8 cellular contexts compared by ENCODE assay signal in genomic region chr15:45023659-45024320, GRCh38. TPM values are rescaled to one million over a fixed set of nuclear protein-coding genes. Genes with fewer than 3 reads are reported as not detected.
DNase-seq lines count a peak whose midpoint lies in the region; ATAC-seq, FAIRE-seq and TF ChIP-seq lines count a peak whose summit lies in the region.

No MANE protein-coding gene starts in this region.

- TF ChIP-seq CTCF in left ventricle myocardium inferior (IDR thresholded peaks at IDR 0.05; ENCODE audit: borderline replicate concordance) (no peak), sigmoid colon (IDR thresholded peaks at IDR 0.05) (no peak)

- no peaks in the 10 kb centered on the region for H3K27me3 ChIP-seq in CD8-positive, alpha-beta memory T cell (ENCODE audit: insufficient read depth, low read length, poor library complexity, severe bottlenecking)
- H3K27me3 ChIP-seq in left ventricle myocardium inferior (ENCODE audit: low read depth), result peaks cover 16% of the 10 kb centered on the region
- no peaks in the 10 kb centered on the region for H3K27me3 ChIP-seq in sigmoid colon

- peak overlapping the region in 6 of 8 donors; percentile 2 to 88 (median 76) for H3K27ac Mint-ChIP-seq in CD8-positive, alpha-beta memory T cell
- H3K27ac Mint-ChIP-seq in activated T-cell treated with anti-CD3 and anti-CD28 coated beads, Interleukin-2, amount 50 U/mL, for 72 hours, result peak overlapping the region; percentile 48

- H3K27me3 Mint-ChIP-seq in CD8-positive, alpha-beta memory T cell, result peaks cover 9 to 15% of the 10 kb centered on the region in 2 donors
- H3K27me3 Mint-ChIP-seq in activated T-cell treated with anti-CD3 and anti-CD28 coated beads, Interleukin-2, amount 50 U/mL, for 72 hours (ENCODE audit: low read depth), result peaks cover 17% of the 10 kb centered on the region

- peak overlapping the region; percentile 57 for H3K27ac ChIP-seq in CD8-positive, alpha-beta memory T cell (ENCODE audit: low read depth, low read length)
- peak overlapping the region; percentile 79 for H3K27ac ChIP-seq in left ventricle myocardium inferior (replicated peaks)
- peak overlapping the region; percentile 73 to 77 (median 75) for H3K27ac ChIP-seq in sigmoid colon

- peak overlapping the region; percentile 86 to 97 (median 88) for H3K4me3 Mint-ChIP-seq in CD8-positive, alpha-beta memory T cell
- peak overlapping the region; percentile 79 to 88 for H3K4me3 Mint-ChIP-seq in activated T-cell treated with anti-CD3 and anti-CD28 coated beads, Interleukin-2, amount 50 U/mL, for 72 hours

- H3K36me3 Mint-ChIP-seq in CD8-positive, alpha-beta memory T cell, result no peaks in the 10 kb centered on the region
- no peaks in the 10 kb centered on the region for H3K36me3 Mint-ChIP-seq in activated T-cell treated with anti-CD3 and anti-CD28 coated beads, Interleukin-2, amount 50 U/mL, for 72 hours (ENCODE audit: insufficient read depth in 2 of 2)

- H3K9me3 Mint-ChIP-seq in CD8-positive, alpha-beta memory T cell, result no peaks in the 10 kb centered on the region
- no peaks in the 10 kb centered on the region for H3K9me3 Mint-ChIP-seq in activated T-cell treated with anti-CD3 and anti-CD28 coated beads, Interleukin-2, amount 50 U/mL, for 72 hours

- peaks cover 10 to 24% (median 17%) of the 10 kb centered on the region in 3 donors for H3K4me1 Mint-ChIP-seq in CD8-positive, alpha-beta memory T cell
- H3K4me1 Mint-ChIP-seq in activated T-cell treated with anti-CD3 and anti-CD28 coated beads, Interleukin-2, amount 50 U/mL, for 72 hours (ENCODE audit: low read depth), result peaks cover 30% of the 10 kb centered on the region

- H3K36me3 ChIP-seq in CD8-positive, alpha-beta memory T cell (ENCODE audit: insufficient read depth, low read length), result no peaks in the 10 kb centered on the region
- H3K36me3 ChIP-seq in left ventricle myocardium inferior (no peaks in the 10 kb centered on the region), sigmoid colon (no peaks in the 10 kb centered on the region)

- 39 to 43% methylated on average over 5 of the region's 5 CpGs for WGBS in sigmoid colon, 2 donors

- peaks cover 15% of the 10 kb centered on the region for H3K4me1 ChIP-seq in CD8-positive, alpha-beta memory T cell (ENCODE audit: insufficient read depth, low read length)
- H3K4me1 ChIP-seq in left ventricle myocardium inferior (peaks cover 36% of the 10 kb centered on the region), sigmoid colon (peaks cover 0 to 17% (median 13%) of the 10 kb centered on the region in 4 donors)

- H3K9me3 ChIP-seq in CD8-positive, alpha-beta memory T cell (ENCODE audit: low read length), result no peaks in the 10 kb centered on the region
- H3K9me3 ChIP-seq in left ventricle myocardium inferior (replicated peaks) (no peaks in the 10 kb centered on the region), sigmoid colon (no peaks in the 10 kb centered on the region)

- CTCF ChIA-PET in CD8-positive, alpha-beta memory T cell (lab: Charles Lee), result interaction anchor here (1.4 to 3.7 kb wide), 2 partner anchors 12 to 445 kb away, joined by 3 to 13 read pairs; no protein-coding TSS in a partner anchor

- no peak for ATAC-seq in activated T-cell treated with anti-CD3 and anti-CD28 coated beads, Interleukin-2, amount 50 U/mL, for 72 hours (replicated peaks in 1 of 2)
- no peak for ATAC-seq in GM21529 (IDR thresholded peaks at IDR 0.05; ENCODE audit: unreplicated experiment)

- TF ChIP-seq EP300 in sigmoid colon (IDR thresholded peaks at IDR 0.05), result no peak

- peak overlapping the region; percentile 77 for H3K4me3 ChIP-seq in CD8-positive, alpha-beta memory T cell (ENCODE audit: low read length)
- H3K4me3 ChIP-seq in left ventricle myocardium inferior (peak overlapping the region; percentile 90), sigmoid colon (peak overlapping the region; percentile 58 to 75 (median 65))

- no peak for FAIRE-seq in HTR-8/SVneo (lab: Jason Lieb, UNC)

- POLR2A ChIA-PET in CD8-positive, alpha-beta memory T cell (lab: Charles Lee), result no interaction called here

- intact Hi-C loops in left ventricle myocardium inferior (cut with micrococcal nuclease), result no loop called here
- intact Hi-C loops in sigmoid colon (cut with DNase I), result loop anchor here (2.0 kb wide), 1 partner anchor 361 kb away; the partner anchor contains the start of gene SPG11

- no peak for DNase-seq in CD8-positive, alpha-beta memory T cell
- DNase-seq in HTR-8/SVneo (ENCODE audit: insufficient read length, low spot score) (peak; percentile 10), left ventricle myocardium inferior (no peak), sigmoid colon (no peak), epidermal melanocyte (ENCODE audit: insufficient read length, low spot score) (no peak), NCI-H187 (lab: John Stamatoyannopoulos, UW) (no peak)
- no peak for DNase-seq in activated T-cell treated with anti-CD3 and anti-CD28 coated beads, Interleukin-2, amount 50 U/mL, for 72 hours

- TF ChIP-seq POLR2A in sigmoid colon (IDR thresholded peaks at IDR 0.05), result no peak

RNA-seq across cellular contexts. Expression of gene SORD, which starts 0.8 kb away (rescaled TPM):
- 10 to 100 TPM; 23.0 to 23.1 TPM for total RNA-seq in CD8-positive, alpha-beta memory T cell
- polyA plus RNA-seq in CD8-positive, alpha-beta memory T cell, result 7.8 TPM
- total RNA-seq in activated T-cell treated with anti-CD3 and anti-CD28 coated beads, Interleukin-2, amount 50 U/mL, for 72 hours, result 10 to 100 TPM in 1 of 2 donors, 1 to 10 TPM in 1; 10.0 to 17.6 TPM
- total RNA-seq in left ventricle myocardium inferior, result 13.6 TPM
- total RNA-seq in sigmoid colon, result 1 to 10 TPM; 3.3 to 10.0 (median 7.6) TPM
- 10 to 100 TPM; 10.8 to 26.9 (median 12.9) TPM for polyA plus RNA-seq in sigmoid colon
